In genomic region chr3:56556908-56557814, GRCh38 we compare ENCODE assay signal across 8 cellular contexts. TPM values are rescaled to one million over a fixed set of nuclear protein-coding genes. Genes with fewer than 3 reads are reported as not detected.
A peak's percentile ranks its signal among the peaks of the same experiment; 100 is the strongest.
DNase-seq lines count a peak whose midpoint lies in the region; ATAC-seq, FAIRE-seq and TF ChIP-seq lines count a peak whose summit lies in the region.

CCDC66 (plus strand) TSS chr3:56557175; CDS start chr3:56557243, 68 bp downstream.

- no peaks in the 10 kb centered on the region for H3K27me3 ChIP-seq in heart right ventricle
- H3K27me3 ChIP-seq in upper lobe of left lung: no peaks in the 10 kb centered on the region

- H3K4me3 ChIP-seq in heart right ventricle: peak within 1 kb of the TSS; percentile 65 to 91 (median 80)
- H3K4me3 ChIP-seq in upper lobe of left lung: peak within 1 kb of the TSS; percentile 49 to 78 (median 66)

- H3K36me3 ChIP-seq in heart right ventricle (peaks cover 0 to 33% (median 9%) of the 10 kb centered on the region in 9 donors), upper lobe of left lung (peaks cover 4 to 29% (median 6%) of the 10 kb centered on the region in 4 donors)

- H3K9me3 ChIP-seq in heart right ventricle (no peaks in the 10 kb centered on the region), upper lobe of left lung (no peaks in the 10 kb centered on the region)

- TF ChIP-seq CTCF in heart right ventricle (IDR thresholded peaks at IDR 0.05) (peak; percentile 51 to 72 (median 63)), upper lobe of left lung (IDR thresholded peaks at IDR 0.05) (peak; percentile 55 to 69 (median 62))

- intact Hi-C loops in heart right ventricle (cut with DNase I): no loop called here
- intact Hi-C loops in posterior cingulate gyrus (cut with DNase I): loop anchor here (10.0 kb wide), 1 partner anchor 1072 kb away; the partner anchor contains the start of gene WNT5A

- peak; percentile 99 for ATAC-seq in HG02840 (IDR thresholded peaks at IDR 0.05; ENCODE audit: low FRiP score, unreplicated experiment)
- ATAC-seq in heart right ventricle: peak; percentile 100
- ATAC-seq in upper lobe of left lung (ENCODE audit: low FRiP score in 2 of 2): peak; percentile 100

- DNase-seq in GM12892 (ENCODE audit: insufficient read length): peak; percentile 81
- DNase-seq in NCI-H1436 (lab: John Stamatoyannopoulos, UW): peak; percentile 74
- DNase-seq in T follicular helper cell (ENCODE audit: low read depth): peak; percentile 93
- DNase-seq in heart right ventricle: peak; percentile 95 to 96
- DNase-seq in posterior cingulate gyrus: peak; percentile 90 to 99 (median 95)
- peak; percentile 97 for DNase-seq in upper lobe of left lung

- H3K4me1 ChIP-seq in heart right ventricle (peaks cover 0 to 21% (median 12%) of the 10 kb centered on the region in 9 donors), upper lobe of left lung (peaks cover 4 to 18% (median 11%) of the 10 kb centered on the region in 4 donors)

- TF ChIP-seq POLR2A in GM12892 (IDR thresholded peaks at IDR 0.05; ENCODE audit: low read depth, low read length) (peak; percentile 97), upper lobe of left lung (IDR thresholded peaks at IDR 0.05) (peak in 3 of 4 donors; percentile 73 to 94 (median 77))

- H3K27ac ChIP-seq in adipose tissue (ENCODE audit: low read depth, low read length) (peak within 1 kb of the TSS; percentile 17), heart right ventricle (peak within 1 kb of the TSS; percentile 48 to 90 (median 81)), upper lobe of left lung (peak within 1 kb of the TSS; percentile 81 to 90 (median 88))

- peak; percentile 100 for FAIRE-seq in GM12892 (lab: Jason Lieb, UNC)

- WGBS in adipose tissue, 3 donors: 0 to 1% (median 0%) methylated on average over 52 to 54 of the region's 54 CpGs
- 0% methylated on average over 54 of the region's 54 CpGs for WGBS in heart right ventricle, 2 donors
- WGBS in upper lobe of left lung, 2 donors: 0 to 1% methylated on average over 30 to 49 of the region's 54 CpGs

- no peak for TF ChIP-seq EP300 in upper lobe of left lung (IDR thresholded peaks at IDR 0.05)

RNA-seq across cellular contexts. Expression of gene CCDC66, which starts in this region (rescaled TPM):
- 14.8 TPM for polyA plus RNA-seq in GM12892 (2012; ENCODE audit: missing spikeins)
- 1 to 10 TPM; 4.0 to 7.8 (median 6.2) TPM for polyA plus RNA-seq in adipose tissue
- 10 to 100 TPM in 9 of 10 donors, 1 to 10 TPM in 1; 9.8 to 18.6 (median 12.8) TPM for total RNA-seq in heart right ventricle
- 10 to 100 TPM in 1 of 2 donors, 1 to 10 TPM in 1; 4.7 to 15.3 TPM for polyA plus RNA-seq in heart right ventricle
- total RNA-seq in upper lobe of left lung: 10 to 100 TPM; 19.8 to 78.2 (median 27.3) TPM

Comparison
In these comparisons a context has a peak if more than half of its experiments do, and no peak if none do; other contexts are left out.
1. Peak in every context shown above with its lines: DNase-seq, ATAC-seq, H3K4me3 ChIP-seq and H3K27ac ChIP-seq.
2. H3K27ac ChIP-seq: peak in every context shown above with its lines; median percentile 88 in upper lobe of left lung; 81 in heart right ventricle; 17 in adipose tissue.